Comparison of ENCODE assay signal across 9 cellular contexts in genomic region chr16:15671530-15672117, GRCh38.
DNase-seq lines count a peak whose midpoint lies in the region; ATAC-seq and TF ChIP-seq lines count a peak whose summit lies in the region.
"Had no signal": no experiment of that assay in that cellular context is flagged by ENCODE, and none has a peak within 500 bp of the region (broad histone marks: within the 10 kb centered on the region; RNA-seq: fewer than 3 reads in every experiment).

No MANE protein-coding gene starts in this region.

- peaks cover 60% of the 10 kb centered on the region for H3K36me3 Mint-ChIP-seq in stimulated activated memory B cell treated with anti-CD40 and anti-IgM and Interleukin-4, amounts not matched to agents 10 μg/mL and 1 μg/mL and 100 μg/mL, for 72 hours

- H3K9me3 Mint-ChIP-seq in stimulated activated memory B cell treated with anti-CD40 and anti-IgM and Interleukin-4, amounts not matched to agents 10 μg/mL and 1 μg/mL and 100 μg/mL, for 72 hours = no peaks in the 10 kb centered on the region

- no peaks in the 10 kb centered on the region for H3K27me3 Mint-ChIP-seq in stimulated activated memory B cell treated with anti-CD40 and anti-IgM and Interleukin-4, amounts not matched to agents 10 μg/mL and 1 μg/mL and 100 μg/mL, for 72 hours

- POLR2A ChIA-PET in RWPE1 (lab: Yijun Ruan, JAX; ENCODE audit: low non-redundant PET) = interaction anchor here (0.6 to 1.0 kb wide), 2 partner anchors 18 to 29 kb away, joined by 4 read pairs; partner anchors contain the start of gene MARF1

- CTCF ChIA-PET in RWPE1 (lab: Yijun Ruan, JAX) = interaction anchor here (1.2 kb wide), 1 partner anchor 32 kb away, joined by 4 read pairs; no protein-coding TSS in a partner anchor

- peaks cover 20% of the 10 kb centered on the region for H3K4me1 Mint-ChIP-seq in stimulated activated memory B cell treated with anti-CD40 and anti-IgM and Interleukin-4, amounts not matched to agents 10 μg/mL and 1 μg/mL and 100 μg/mL, for 72 hours

- peak overlapping the region; percentile 67 for H3K27ac Mint-ChIP-seq in stimulated activated memory B cell treated with anti-CD40 and anti-IgM and Interleukin-4, amounts not matched to agents 10 μg/mL and 1 μg/mL and 100 μg/mL, for 72 hours

- H3K27ac ChIP-seq in RWPE1 = peak overlapping the region; percentile 98
- H3K27ac ChIP-seq in epithelial cell of prostate = peak overlapping the region; percentile 99

- no peak for TF ChIP-seq CTCF in RWPE1 (conservative IDR thresholded peaks at IDR 0.05; ENCODE audit: low read depth)

- H3K4me3 Mint-ChIP-seq in stimulated activated memory B cell treated with anti-CD40 and anti-IgM and Interleukin-4, amounts not matched to agents 10 μg/mL and 1 μg/mL and 100 μg/mL, for 72 hours = no peak overlapping the region

- DNase-seq in NCI-H748 (lab: John Stamatoyannopoulos, UW; ENCODE audit: unreplicated experiment) (peak; percentile 29), NCI-H748 treated with DMSO at 0.1 percent for 48 hours (lab: John Stamatoyannopoulos, UW) (no peak), RWPE1 (ENCODE audit: low spot score) (no peak), epithelial cell of prostate (ENCODE audit: low read depth, low spot score) (no peak), NCI-H146 (lab: John Stamatoyannopoulos, UW) (no peak)
- DNase-seq in activated effector memory CD4-positive, alpha-beta T cell treated with anti-CD3 and anti-CD28 coated beads, Interleukin-2, amount 50 U/mL, for 16 hours = no peak
- DNase-seq: NCI-H1694 had no signal

- ATAC-seq in stimulated activated memory B cell treated with anti-CD40 and anti-IgM and Interleukin-4, amounts not matched to agents 10 μg/mL and 1 μg/mL and 100 μg/mL, for 72 hours = no peak
- no peak for ATAC-seq in HG03139 (IDR thresholded peaks at IDR 0.05; ENCODE audit: unreplicated experiment)
